ENCODE assay signal across 8 cellular contexts in genomic region chr12:63845726-63846125, GRCh38. TPM values are rescaled to one million over a fixed set of nuclear protein-coding genes. Genes with fewer than 3 reads are reported as not detected.
DNase-seq lines count a peak whose midpoint lies in the region; ATAC-seq and TF ChIP-seq lines count a peak whose summit lies in the region.

No MANE protein-coding gene starts in this region.

- H3K9me3 Mint-ChIP-seq in chondrocyte (ENCODE audit: low read depth) = no peaks in the 10 kb centered on the region
- H3K9me3 Mint-ChIP-seq in activated T-cell treated with anti-CD3 and anti-CD28 coated beads, Interleukin-2, amount 50 U/mL, for 24 hours = no peaks in the 10 kb centered on the region

- peaks cover 39% of the 10 kb centered on the region for H3K4me1 Mint-ChIP-seq in chondrocyte (ENCODE audit: low read depth)
- peaks cover 10% of the 10 kb centered on the region for H3K4me1 Mint-ChIP-seq in activated T-cell treated with anti-CD3 and anti-CD28 coated beads, Interleukin-2, amount 50 U/mL, for 24 hours (ENCODE audit: low read depth)

- H3K36me3 Mint-ChIP-seq in chondrocyte (ENCODE audit: low read depth) = peaks cover 2% of the 10 kb centered on the region
- H3K36me3 Mint-ChIP-seq in activated T-cell treated with anti-CD3 and anti-CD28 coated beads, Interleukin-2, amount 50 U/mL, for 24 hours (ENCODE audit: low read depth) = no peaks in the 10 kb centered on the region

- H3K4me1 ChIP-seq in mucosa of rectum (ENCODE audit: control insufficient read depth in 2 of 2, insufficient read depth in 2 of 2, low read length in 2 of 2) = peaks cover 4 to 15% of the 10 kb centered on the region in 2 donors

- no peaks in the 10 kb centered on the region for H3K36me3 ChIP-seq in mucosa of rectum (ENCODE audit: control insufficient read depth in 2 of 2, insufficient read depth in 2 of 2, low read length in 2 of 2)

- peak overlapping the region in 1 of 2 donors; percentile 88 for H3K27ac ChIP-seq in mucosa of rectum (ENCODE audit: low read depth in 2 of 2, low read length in 2 of 2)

- peak overlapping the region; percentile 77 to 98 for H3K4me3 ChIP-seq in mucosa of rectum (ENCODE audit: low read length in 2 of 2)

- no peaks in the 10 kb centered on the region for H3K27me3 ChIP-seq in mucosa of rectum (ENCODE audit: control insufficient read depth in 2 of 2, insufficient read depth in 2 of 2, low read length in 2 of 2)

- H3K27ac Mint-ChIP-seq in chondrocyte (ENCODE audit: unreplicated experiment) = no peak overlapping the region
- no peak overlapping the region for H3K27ac Mint-ChIP-seq in activated T-cell treated with anti-CD3 and anti-CD28 coated beads, Interleukin-2, amount 50 U/mL, for 24 hours

- TF ChIP-seq CTCF in chondrocyte (IDR thresholded peaks at IDR 0.05) = no peak

- H3K9ac ChIP-seq in mucosa of rectum (ENCODE audit: low read depth in 1 of 2, low read length in 2 of 2) = peak overlapping the region in 1 of 2 donors; percentile 88

- no peaks in the 10 kb centered on the region for H3K27me3 Mint-ChIP-seq in chondrocyte (ENCODE audit: low read depth)
- peaks cover 40% of the 10 kb centered on the region for H3K27me3 Mint-ChIP-seq in activated T-cell treated with anti-CD3 and anti-CD28 coated beads, Interleukin-2, amount 50 U/mL, for 24 hours

- H3K4me3 Mint-ChIP-seq in chondrocyte (ENCODE audit: unreplicated experiment) = peak overlapping the region; percentile 100
- H3K4me3 Mint-ChIP-seq in activated T-cell treated with anti-CD3 and anti-CD28 coated beads, Interleukin-2, amount 50 U/mL, for 24 hours = no peak overlapping the region

- ATAC-seq in HG02885 (IDR thresholded peaks at IDR 0.05; ENCODE audit: poor library complexity, unreplicated experiment) = no peak

- no peaks in the 10 kb centered on the region for H3K9me3 ChIP-seq in mucosa of rectum (ENCODE audit: control insufficient read depth in 2 of 2, low read length in 2 of 2)

- DNase-seq in AG08396 (ENCODE audit: low spot score) (peak; percentile 25), LHCN-M2 (ENCODE audit: low read depth) (peak; percentile 52), chondrocyte (ENCODE audit: low spot score) (no peak), NAMALWA (ENCODE audit: low spot score) (no peak), NCI-H446 treated with DMSO at 0.1 percent for 48 hours (lab: John Stamatoyannopoulos, UW) (no peak)
- DNase-seq in activated T-cell treated with anti-CD3 and anti-CD28 coated beads, Interleukin-2, amount 50 U/mL, for 24 hours = no peak

RNA-seq across cellular contexts. Expression of gene SRGAP1, which starts 1.2 kb away (rescaled TPM):
- total RNA-seq in LHCN-M2 (2014; rRNA removed) (3.7 and 4.2 TPM in 2 replicates), chondrocyte (13.0 to 14.7 TPM (median 13.2 TPM) in 3 replicates)
- polyA plus RNA-seq in LHCN-M2 (2012) = 4.3 TPM

Comparison
In these comparisons a context has a peak if more than half of its experiments do, and no peak if none do; other contexts are left out.
1. DNase-seq: peak in AG08396 (single experiment) and LHCN-M2 (single experiment); none in chondrocyte (single experiment), activated T-cell treated with anti-CD3 and anti-CD28 coated beads, Interleukin-2, amount 50 U/mL, for 24 hours (single experiment), NAMALWA (single experiment) and NCI-H446 treated with DMSO at 0.1 percent for 48 hours (single experiment).